Comparison of ENCODE assay signal across 19 cellular contexts in genomic region chr14:31806249-31806648, GRCh38.
DNase-seq lines count a peak whose midpoint lies in the region; TF ChIP-seq lines count a peak whose summit lies in the region.
"Had no signal": no experiment of that assay in that cellular context is flagged by ENCODE, and none has a peak within 500 bp of the region (broad histone marks: within the 10 kb centered on the region; RNA-seq: fewer than 3 reads in every experiment).

No MANE protein-coding gene starts in this region.

- no peak overlapping the region for H3K4me3 ChIP-seq in breast epithelium
- H3K4me3 ChIP-seq: A549; BLaER1 treated with 17β-estradiol and CSF1 and Interleukin-3, amounts not matched to agents 10 nM and 100 nM had no signal

- no peaks in the 10 kb centered on the region for H3K36me3 ChIP-seq in breast epithelium
- H3K36me3 ChIP-seq: BE2C; BLaER1 treated with 17β-estradiol and CSF1 and Interleukin-3, amounts not matched to agents 10 nM and 100 nM had no signal

- TF ChIP-seq POLR2A in breast epithelium (IDR thresholded peaks at IDR 0.05) = no peak

- H3K9me3 ChIP-seq in breast epithelium = no peaks in the 10 kb centered on the region
- H3K9me3 ChIP-seq: A549, BE2C had no signal

- H3K27ac ChIP-seq in breast epithelium = no peak overlapping the region
- H3K27ac ChIP-seq: A549; BLaER1 treated with 17β-estradiol and CSF1 and Interleukin-3, amounts not matched to agents 10 nM and 100 nM had no signal

- no peak for TF ChIP-seq CTCF in breast epithelium (IDR thresholded peaks at IDR 0.05)

- in situ Hi-C loops in T47D (cut with HindIII; ENCODE audit: low pct_unique_long_range_greater_than_20kb, low sequenced_read_pairs) = no loop called here

- peak; percentile 34 to 66 for DNase-seq in T47D (ENCODE audit: low read depth in 1 of 2, low spot score in 1 of 2)
- DNase-seq in breast epithelium (ENCODE audit: low spot score in 2 of 2) = no peak
- DNase-seq in NCI-H526 treated with DMSO at 0.1 percent for 48 hours (lab: John Stamatoyannopoulos, UW) = peak; percentile 8
- DNase-seq in iris pigment epithelial cell (ENCODE audit: low read depth) = peak; percentile 10
- no peak for DNase-seq in activated effector memory CD4-positive, alpha-beta T cell treated with Interleukin-2 at 50 U/mL for 16 hours
- no peak for DNase-seq in HK-2 (ENCODE audit: unreplicated experiment)
- DNase-seq: 8988T; ACHN; AML-193; BE2C; CD4-positive, alpha-beta T cell; CD8-positive, alpha-beta memory T cell; DMS 273 treated with DMSO at 0.1 percent for 48 hours; DMS79; GF-D8; GOT3; HCEC 1CT had no signal

- intact Hi-C loops in breast epithelium (cut with DNase I; ENCODE audit: low total_unique reads) = no loop called here

- no peaks in the 10 kb centered on the region for H3K27me3 ChIP-seq in breast epithelium
- H3K27me3 ChIP-seq: BE2C; BLaER1 treated with 17β-estradiol and CSF1 and Interleukin-3, amounts not matched to agents 10 nM and 100 nM had no signal

- H3K4me1 ChIP-seq in breast epithelium = no peaks in the 10 kb centered on the region
- H3K4me1 ChIP-seq: A549, BE2C had no signal

Comparison
In these comparisons a context has a peak if more than half of its experiments do, and no peak if none do; other contexts are left out.
1. DNase-seq: peak in T47D (2 of 2), NCI-H526 treated with DMSO at 0.1 percent for 48 hours (single experiment) and iris pigment epithelial cell (single experiment); none in breast epithelium (0 of 2), activated effector memory CD4-positive, alpha-beta T cell treated with Interleukin-2 at 50 U/mL for 16 hours (single experiment) and HK-2 (single experiment).